ENCODE assay signal across 19 cellular contexts in genomic region chr1:246554201-246554600, GRCh38.
"Had no signal": no experiment of that assay in that cellular context is flagged by ENCODE, and none has a peak within 500 bp of the region (broad histone marks: within the 10 kb centered on the region; RNA-seq: fewer than 3 reads in every experiment).

No MANE protein-coding gene starts in this region.

- DNase-seq: stimulated activated CD4-positive, alpha-beta T cell treated with anti-CD3 and anti-CD28 coated beads, Interleukin-2, amount 100 ng/mL, for 48 hours; stimulated activated CD4-positive, alpha-beta T cell treated with anti-CD3 and anti-CD28 coated beads, Interleukin-4, amount 100 ng/mL, for 1 hour; stimulated activated CD4-positive, alpha-beta T cell treated with anti-CD3 and anti-CD28 coated beads, Interleukin-4, amount 100 ng/mL, for 24 hours; stimulated activated CD4-positive, alpha-beta T cell treated with anti-CD3 and anti-CD28 coated beads, Interleukin-4, amount 100 ng/mL, for 4 hours; stimulated activated CD8-positive, alpha-beta memory T cell treated with anti-CD3 and anti-CD28 coated beads, Interleukin-4, amount 100 ng/mL, for 48 hours; stimulated activated naive B cell treated with anti-CD40 and anti-IgM and Interleukin-4, amounts not matched to agents 10 μg/mL and 1 μg/mL and 100 μg/mL, for 72 hours; stimulated activated naive CD4-positive, alpha-beta T cell; stimulated activated naive CD4-positive, alpha-beta T cell treated with Interleukin-2 at 50 U/mL for 16 hours; stimulated activated naive CD8-positive, alpha-beta T cell treated with anti-CD3 and anti-CD28 coated beads, Interleukin-15, amount 100 ng/mL, for 72 hours; stimulated activated naive CD8-positive, alpha-beta T cell treated with anti-CD3 and anti-CD28 coated beads, Interleukin-15, Interleukin-2, amounts not matched to agents 100 U/mL and 50 U/mL, for 24 hours; stomach; testis; thyroid gland; tibial artery; transverse colon; trophoblast cell; upper lobe of left lung; upper lobe of right lung; uterus had no signal
